8 cellular contexts compared by ENCODE assay signal in the genomic region with DNA sequence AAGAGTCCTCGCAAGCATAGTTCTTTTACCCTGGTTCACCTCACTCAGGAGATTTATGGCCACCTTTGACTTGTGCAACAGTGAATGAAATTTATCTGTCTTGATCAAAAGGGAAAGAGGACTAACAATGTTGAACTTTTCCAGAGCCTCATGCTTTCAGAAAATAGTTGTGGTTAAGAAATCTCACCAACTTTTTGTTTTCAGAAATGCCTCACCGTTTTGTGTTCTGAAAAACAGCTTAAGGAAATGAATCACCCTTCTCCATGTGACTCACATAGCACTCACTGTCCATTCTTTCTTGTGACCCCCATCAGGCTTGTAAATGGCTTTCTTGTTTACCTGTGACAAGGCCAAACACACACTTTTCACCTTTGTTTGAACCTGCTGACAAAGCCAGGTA.
DNase-seq lines count a peak whose midpoint lies in the region; ATAC-seq, FAIRE-seq and TF ChIP-seq lines count a peak whose summit lies in the region.

No MANE protein-coding gene starts in this region.

- no peaks in the 10 kb centered on the region for H3K36me3 ChIP-seq in bronchial epithelial cell (ENCODE audit: control insufficient read depth, insufficient read depth, low read length)

- intact Hi-C loops in sciatic nerve (cut with DNase I) = no loop called here

- DNase-seq in AG04450 (ENCODE audit: low read depth, low spot score) = peak; percentile 29
- peak; percentile 25 for DNase-seq in HK-2 (ENCODE audit: unreplicated experiment)
- peak; percentile 99 for DNase-seq in bronchial epithelial cell (ENCODE audit: low read depth)
- no peak for DNase-seq in sciatic nerve (ENCODE audit: low spot score)
- no peak for DNase-seq in frontal cortex (ENCODE audit: low spot score in 2 of 2)
- DNase-seq in OCI-M2 (lab: John Stamatoyannopoulos, UW; ENCODE audit: unreplicated experiment) = no peak
- no peak for DNase-seq in NCI-H2107 treated with DMSO at 0.1 percent for 48 hours (lab: John Stamatoyannopoulos, UW; ENCODE audit: unreplicated experiment)

- ATAC-seq in GM19452 (IDR thresholded peaks at IDR 0.05; ENCODE audit: unreplicated experiment) (peak; percentile 69), sciatic nerve (peak; percentile 55)

- no peak for TF ChIP-seq CTCF in AG04450 (IDR thresholded peaks at IDR 0.05; ENCODE audit: low read depth, low read length)
- no peak for TF ChIP-seq CTCF in bronchial epithelial cell (IDR thresholded peaks at IDR 0.05; ENCODE audit: insufficient read depth, low read length, severe bottlenecking)

- H3K27me3 ChIP-seq in AG04450 (ENCODE audit: control insufficient read depth, insufficient read depth, low read length) = no peaks in the 10 kb centered on the region
- H3K27me3 ChIP-seq in bronchial epithelial cell (ENCODE audit: control insufficient read depth, insufficient read depth, low read length) = no peaks in the 10 kb centered on the region

- no peaks in the 10 kb centered on the region for H3K9me3 ChIP-seq in AG04450 (ENCODE audit: control insufficient read depth, insufficient read depth, low read length)

- peak; percentile 94 for FAIRE-seq in bronchial epithelial cell (lab: Jason Lieb, UNC)
- FAIRE-seq in frontal cortex (lab: Jason Lieb, UNC) = no peak

- POLR2A ChIA-PET in AG04450 (lab: Yijun Ruan, JAX) = no interaction called here

- no peak overlapping the region for H3K4me3 ChIP-seq in AG04450 (ENCODE audit: low read depth, low read length)
- no peak overlapping the region for H3K4me3 ChIP-seq in bronchial epithelial cell (ENCODE audit: low read depth, low read length)

- CTCF ChIA-PET in AG04450 (lab: Charles Lee) = interaction anchor here (0.7 to 2.9 kb wide), 5 partner anchors 9 to 436 kb away, joined by 3 to 19 read pairs (median 7); a partner anchor contains a TSS

- H3K27ac ChIP-seq in AG04450 (ENCODE audit: low read depth, low read length) = no peak overlapping the region

Comparison
In these comparisons a context has a peak if more than half of its experiments do, and no peak if none do; other contexts are left out.
1. DNase-seq: peak in AG04450 (single experiment), HK-2 (single experiment) and bronchial epithelial cell (single experiment); none in sciatic nerve (single experiment), frontal cortex (0 of 2), OCI-M2 (single experiment) and NCI-H2107 treated with DMSO at 0.1 percent for 48 hours (single experiment).